Comparison of ENCODE assay signal across 9 cellular contexts in the genomic region with DNA sequence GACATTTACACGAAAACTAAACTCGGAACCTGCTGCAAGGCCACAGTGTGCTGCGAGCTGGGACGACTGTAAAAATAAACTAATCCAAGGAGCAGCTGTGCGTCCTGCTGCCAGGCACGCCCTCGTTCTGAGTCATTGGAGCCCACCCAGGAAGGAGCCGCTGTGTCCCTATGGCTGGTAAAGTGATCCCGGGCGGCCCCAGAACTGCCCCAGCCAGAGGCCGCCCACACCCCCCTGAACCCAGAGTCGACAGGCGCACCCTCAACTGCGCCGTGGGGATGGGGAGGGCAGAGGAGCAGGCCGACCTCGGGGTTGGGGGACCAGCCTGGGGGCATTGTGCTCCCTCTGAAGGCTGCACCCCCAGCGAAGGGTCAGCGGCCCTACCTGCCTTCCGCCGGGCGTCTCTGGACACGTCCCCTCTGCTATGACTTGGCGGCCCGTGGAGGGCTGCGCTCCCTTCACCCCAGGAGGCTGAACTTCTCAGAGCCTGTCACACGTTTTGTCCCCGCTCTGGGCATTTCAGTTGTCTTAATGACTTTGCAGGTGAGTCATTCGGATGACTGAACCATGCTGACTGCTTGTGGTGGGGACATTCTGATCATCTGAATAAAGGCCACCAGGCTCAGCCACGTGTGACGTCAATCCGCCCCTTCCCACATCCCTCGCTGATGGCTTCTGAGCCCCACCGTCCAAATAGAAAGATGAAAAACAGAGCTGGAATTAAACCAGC. TPM values are rescaled to one million over a fixed set of nuclear protein-coding genes. Genes with fewer than 3 reads are reported as not detected.
A peak's percentile ranks its signal among the peaks of the same experiment; 100 is the strongest.
DNase-seq lines count a peak whose midpoint lies in the region; ATAC-seq and TF ChIP-seq lines count a peak whose summit lies in the region.
"Had no signal": no experiment of that assay in that cellular context is flagged by ENCODE, and none has a peak within 500 bp of the region (broad histone marks: within the 10 kb centered on the region; RNA-seq: fewer than 3 reads in every experiment).

No MANE protein-coding gene starts in this region.

- DNase-seq in DMS 273 (lab: John Stamatoyannopoulos, UW; ENCODE audit: unreplicated experiment) (peak; percentile 68), DMS 273 treated with DMSO at 0.1 percent for 48 hours (lab: John Stamatoyannopoulos, UW) (no peak), iris pigment epithelial cell (ENCODE audit: low read depth) (peak; percentile 49), GF-D8 (lab: John Stamatoyannopoulos, UW) (no peak)

- H3K27ac ChIP-seq in temporal lobe (ENCODE audit: low read depth, low read length) = peak overlapping the region; percentile 44
- H3K27ac ChIP-seq: 22Rv1 had no signal

- peak overlapping the region; percentile 43 for H3K4me3 ChIP-seq in WI38 (ENCODE audit: low read depth, low read length)

- no peak for TF ChIP-seq CTCF in WI38 (IDR thresholded peaks at IDR 0.05; ENCODE audit: low read depth, low read length)

- ATAC-seq in GM21423 (IDR thresholded peaks at IDR 0.05; ENCODE audit: unreplicated experiment) (no peak), GM19467 (IDR thresholded peaks at IDR 0.05; ENCODE audit: unreplicated experiment) (no peak)

RNA-seq across cellular contexts. Expression of a gene that starts 42.7 kb away (rescaled TPM):
- 0.74 TPM for total RNA-seq in temporal lobe

RNA-seq across cellular contexts. Expression of a gene that starts 46.7 kb away (rescaled TPM):
- total RNA-seq in temporal lobe = 0.74 TPM

Comparison
In these comparisons a context has a peak if more than half of its experiments do, and no peak if none do; other contexts are left out.
1. DNase-seq: peak in DMS 273 (single experiment) and iris pigment epithelial cell (single experiment); none in DMS 273 treated with DMSO at 0.1 percent for 48 hours (single experiment) and GF-D8 (single experiment).